In the genomic region with DNA sequence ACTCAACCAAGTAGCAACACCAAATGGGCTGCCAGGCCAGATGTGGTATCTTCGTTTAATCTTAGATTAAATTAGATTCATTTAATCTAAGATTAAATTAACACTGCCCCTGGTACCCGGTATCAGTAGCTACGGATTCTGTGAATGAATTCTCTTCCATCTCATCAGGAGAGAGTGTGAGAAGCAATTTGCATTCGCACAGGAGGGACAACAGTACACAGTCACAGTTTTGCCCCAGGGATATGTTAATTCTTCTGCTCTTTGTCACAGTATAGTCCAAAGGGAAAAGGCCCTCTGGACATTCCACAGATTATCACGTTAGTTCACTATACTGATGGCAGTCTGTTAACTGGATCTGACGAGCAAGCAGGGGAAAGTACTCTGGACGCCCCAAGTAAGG, we compare ENCODE assay signal across 19 cellular contexts. TPM values are rescaled to one million over a fixed set of nuclear protein-coding genes. Genes with fewer than 3 reads are reported as not detected.
A peak's percentile ranks its signal among the peaks of the same experiment; 100 is the strongest.
DNase-seq lines count a peak whose midpoint lies in the region; ATAC-seq and TF ChIP-seq lines count a peak whose summit lies in the region.
"Had no signal": no experiment of that assay in that cellular context is flagged by ENCODE, and none has a peak within 500 bp of the region (broad histone marks: within the 10 kb centered on the region; RNA-seq: fewer than 3 reads in every experiment).

No MANE protein-coding gene starts in this region.

- H3K9ac ChIP-seq in SK-N-SH (no peak overlapping the region), neuronal stem cell (ENCODE audit: low read depth, low read length, poor library complexity) (no peak overlapping the region)
- H3K9ac ChIP-seq: BLaER1 had no signal

- H3K27me3 ChIP-seq in SK-N-SH (ENCODE audit: insufficient read depth): no peaks in the 10 kb centered on the region
- H3K27me3 ChIP-seq in neuronal stem cell (ENCODE audit: control insufficient read depth in 3 of 3, insufficient read depth in 3 of 3, low read depth in 1 of 3, low read length in 3 of 3): peaks cover 0 to 3% (median 0%) of the 10 kb centered on the region in 3 experiments
- no peaks in the 10 kb centered on the region for H3K27me3 ChIP-seq in CD8-positive, alpha-beta T cell (ENCODE audit: insufficient read depth, low read length)
- peaks cover 0 to 28% (median 6%) of the 10 kb centered on the region in 7 donors for H3K27me3 ChIP-seq in heart right ventricle
- no peaks in the 10 kb centered on the region for H3K27me3 ChIP-seq in effector memory CD4-positive, alpha-beta T cell (replicated peaks; ENCODE audit: control insufficient read depth, insufficient read depth, low read length, poor library complexity, severe bottlenecking)

- no peak overlapping the region for H3K4ac ChIP-seq in neuronal stem cell (ENCODE audit: low read length)

- no peaks in the 10 kb centered on the region for H3K79me1 ChIP-seq in neuronal stem cell (ENCODE audit: low read depth, low read length)

- H4K8ac ChIP-seq in neuronal stem cell (ENCODE audit: low read depth, low read length): no peak overlapping the region

- 0 out of 4 replicates have a peak, but pooled peaks of 1 of the 2 experiments have one; percentile 50 for TF ChIP-seq EP300 in SK-N-SH (IDR thresholded peaks at IDR 0.05; ENCODE audit: borderline replicate concordance in 1 of 2, low read depth in 1 of 2, low read length in 1 of 2)

- no peak for TF ChIP-seq CTCF in SK-N-SH (IDR thresholded peaks at IDR 0.05)
- TF ChIP-seq CTCF in CD8-positive, alpha-beta T cell (IDR thresholded peaks at IDR 0.05): no peak
- TF ChIP-seq CTCF in heart right ventricle (IDR thresholded peaks at IDR 0.05): no peak
- TF ChIP-seq CTCF in GM13977 (IDR thresholded peaks at IDR 0.05; ENCODE audit: extremely low read depth, insufficient read depth, missing control alignments): no peak

- no peak overlapping the region for H4K91ac ChIP-seq in neuronal stem cell (ENCODE audit: low read depth, low read length, poor library complexity)

- H3K4me2 ChIP-seq in SK-N-SH (no peak overlapping the region), neuronal stem cell (ENCODE audit: insufficient read depth, low read length, poor library complexity, severe bottlenecking) (no peak overlapping the region)
- H3K4me2 ChIP-seq: BLaER1 had no signal

- H2BK15ac ChIP-seq in neuronal stem cell (ENCODE audit: low read length): no peak overlapping the region

- in situ Hi-C loops in GM13977 (cut with MboI; ENCODE audit: low pct_unique_long_range_greater_than_20kb, low sequenced_read_pairs, unreplicated experiment): no loop called here

- no peak overlapping the region for H3K4me3 Mint-ChIP-seq in CD8-positive, alpha-beta T cell
- H3K4me3 Mint-ChIP-seq: CD4-positive, alpha-beta memory T cell; H9 had no signal

- POLR2A ChIA-PET in SK-N-SH (lab: Yijun Ruan, JAX): no interaction called here
- POLR2A ChIA-PET in CD8-positive, alpha-beta T cell (lab: Charles Lee): no interaction called here

- CTCF ChIA-PET in SK-N-SH (lab: Yijun Ruan, JAX): interaction anchor here (0.9 kb wide), 1 partner anchor 22 kb away, joined by 3 read pairs; no protein-coding TSS in a partner anchor
- CTCF ChIA-PET in CD8-positive, alpha-beta T cell (lab: Charles Lee): no interaction called here

- H2AK5ac ChIP-seq in neuronal stem cell (ENCODE audit: low read depth, low read length): no peak overlapping the region

- H3K36me3 Mint-ChIP-seq in CD8-positive, alpha-beta T cell: no peaks in the 10 kb centered on the region
- H3K36me3 Mint-ChIP-seq: CD14-positive monocyte; CD4-positive, alpha-beta memory T cell had no signal

- no peaks in the 10 kb centered on the region for H3K9me2 ChIP-seq in SK-N-SH

- no peaks in the 10 kb centered on the region for H3K36me3 ChIP-seq in SK-N-SH (replicated peaks in 1 of 2; ENCODE audit: control insufficient read depth in 1 of 2, insufficient read depth in 2 of 2, low read length in 1 of 2)
- no peaks in the 10 kb centered on the region for H3K36me3 ChIP-seq in neuronal stem cell (replicated peaks in 1 of 2; ENCODE audit: control insufficient read depth in 2 of 2, insufficient read depth in 2 of 2, low read length in 2 of 2)
- H3K36me3 ChIP-seq in CD8-positive, alpha-beta T cell (ENCODE audit: insufficient read depth, low read length): no peaks in the 10 kb centered on the region
- H3K36me3 ChIP-seq in heart right ventricle: no peaks in the 10 kb centered on the region
- no peaks in the 10 kb centered on the region for H3K36me3 ChIP-seq in effector memory CD4-positive, alpha-beta T cell (ENCODE audit: control insufficient read depth, insufficient read depth, low read length)
- H3K36me3 ChIP-seq: BLaER1 had no signal

- H4K20me1 ChIP-seq in SK-N-SH (ENCODE audit: insufficient read depth): no peaks in the 10 kb centered on the region

- intact Hi-C loops in CD8-positive, alpha-beta T cell (cut with DNase I, micrococcal nuclease): no loop called here
- intact Hi-C loops in heart right ventricle (cut with DNase I): no loop called here

- peaks cover 5% of the 10 kb centered on the region for H3K9me3 Mint-ChIP-seq in CD8-positive, alpha-beta T cell

- H2BK5ac ChIP-seq in neuronal stem cell (ENCODE audit: low read length): no peak overlapping the region

- no peak overlapping the region for H2BK12ac ChIP-seq in neuronal stem cell (ENCODE audit: low read length)

- peaks cover 4% of the 10 kb centered on the region for H3K27me3 Mint-ChIP-seq in CD8-positive, alpha-beta T cell (ENCODE audit: low read depth)

- H3K27ac ChIP-seq in SK-N-SH (ENCODE audit: low read depth in 2 of 2, low read length in 1 of 2): no peak overlapping the region
- no peak overlapping the region for H3K27ac ChIP-seq in neuronal stem cell (replicated peaks; ENCODE audit: low read length)
- no peak overlapping the region for H3K27ac ChIP-seq in CD8-positive, alpha-beta T cell (ENCODE audit: low read depth, low read length)
- no peak overlapping the region for H3K27ac ChIP-seq in heart right ventricle
- H3K27ac ChIP-seq in effector memory CD4-positive, alpha-beta T cell (ENCODE audit: insufficient read depth, low read length, poor library complexity, severe bottlenecking): no peak overlapping the region
- H3K27ac ChIP-seq: BLaER1 had no signal

- H3F3A ChIP-seq in SK-N-SH (replicated peaks; ENCODE audit: insufficient read depth): no peaks in the 10 kb centered on the region

- peaks cover 0 to 6% of the 10 kb centered on the region in 2 experiments; a peak in 1 of 4 replicates for H3K4me1 ChIP-seq in SK-N-SH (ENCODE audit: control insufficient read depth in 1 of 2, insufficient read depth in 2 of 2, low read depth in 1 of 2, low read length in 1 of 2)
- H3K4me1 ChIP-seq in neuronal stem cell (ENCODE audit: control insufficient read depth in 2 of 2, insufficient read depth in 1 of 2, low read depth in 1 of 2, low read length in 2 of 2): peaks cover 0 to 10% of the 10 kb centered on the region in 2 donors
- no peaks in the 10 kb centered on the region for H3K4me1 ChIP-seq in CD8-positive, alpha-beta T cell (ENCODE audit: insufficient read depth, low read length)
- H3K4me1 ChIP-seq in heart right ventricle: no peaks in the 10 kb centered on the region
- H3K4me1 ChIP-seq in effector memory CD4-positive, alpha-beta T cell (ENCODE audit: control insufficient read depth, insufficient read depth, low read length, poor library complexity, severe bottlenecking): no peaks in the 10 kb centered on the region

- WGBS in SK-N-SH (ENCODE audit: low lambda C conversion rate): 8% methylated on average over 7 of the region's 7 CpGs
- no CpG with 5 or more reads among the region's 7 CpGs for WGBS in neuronal stem cell (ENCODE audit: extremely low coverage in 2 of 2, insufficient read length in 2 of 2, insufficient replicate concordance in 1 of 2), 2 donors
- whole genome bisulfite sequencing in heart right ventricle, 2 donors: 65 to 76% methylated on average over 7 of the region's 7 CpGs

- ATAC-seq in CD8-positive, alpha-beta T cell: no peak
- ATAC-seq in heart right ventricle: no peak
- ATAC-seq: GM12878 had no signal

- no peak overlapping the region for H2BK120ac ChIP-seq in neuronal stem cell (ENCODE audit: low read depth, low read length)

- H2AFZ ChIP-seq in SK-N-SH (ENCODE audit: low read depth) (no peak overlapping the region), neuronal stem cell (ENCODE audit: low read length) (peak overlapping the region; percentile 44)

- no peak overlapping the region for H3K27ac Mint-ChIP-seq in CD8-positive, alpha-beta T cell
- H3K27ac Mint-ChIP-seq: CD14-positive monocyte; CD4-positive, alpha-beta memory T cell; H9 had no signal

- H3K9me3 ChIP-seq in SK-N-SH (peaks cover 7% of the 10 kb centered on the region; the same call in 1 of the 2 replicates), neuronal stem cell (replicated peaks in 1 of 2; ENCODE audit: control insufficient read depth in 2 of 2, insufficient read depth in 1 of 2, low read depth in 1 of 2, low read length in 2 of 2) (no peaks in the 10 kb centered on the region), heart right ventricle (peaks cover 0 to 7% (median 0%) of the 10 kb centered on the region in 11 donors)
- no peaks in the 10 kb centered on the region for H3K9me3 ChIP-seq in CD8-positive, alpha-beta T cell (ENCODE audit: low read length)
- H3K9me3 ChIP-seq in effector memory CD4-positive, alpha-beta T cell (ENCODE audit: control insufficient read depth, low read length): no peaks in the 10 kb centered on the region
- H3K9me3 ChIP-seq: BLaER1 had no signal

- H3K18ac ChIP-seq in neuronal stem cell (ENCODE audit: low read length): no peak overlapping the region

- no peaks in the 10 kb centered on the region for H3K4me1 Mint-ChIP-seq in CD8-positive, alpha-beta T cell (ENCODE audit: low read depth)
- H3K4me1 Mint-ChIP-seq: CD14-positive monocyte; CD4-positive, alpha-beta memory T cell; H9 had no signal

- no peak for TF ChIP-seq RAD21 in SK-N-SH (IDR thresholded peaks at IDR 0.05; ENCODE audit: low read length)

- DNase-seq in EH (ENCODE audit: low read depth): peak; percentile 11
- DNase-seq in NCI-H526 (lab: John Stamatoyannopoulos, UW): peak; percentile 22 to 54
- DNase-seq in SK-N-SH: peak; percentile 63
- DNase-seq in neuronal stem cell (ENCODE audit: low spot score): no peak
- no peak for DNase-seq in CD8-positive, alpha-beta T cell
- DNase-seq in heart right ventricle: no peak
- DNase-seq in GM13977 (ENCODE audit: low spot score): no peak
- DNase-seq in effector memory CD4-positive, alpha-beta T cell: no peak
- DNase-seq: 8988T; CD4-positive, alpha-beta memory T cell; COR-L47; GF-D8; H9 had no signal

- H3K4me3 ChIP-seq in SK-N-SH (ENCODE audit: low read depth in 2 of 2, low read length in 1 of 2) (no peak overlapping the region), neuronal stem cell (ENCODE audit: low read length in 2 of 2) (no peak overlapping the region), heart right ventricle (no peak overlapping the region)
- no peak overlapping the region for H3K4me3 ChIP-seq in CD8-positive, alpha-beta T cell (ENCODE audit: low read depth, low read length)
- H3K4me3 ChIP-seq in effector memory CD4-positive, alpha-beta T cell (ENCODE audit: insufficient read depth, low read depth, low read length, poor library complexity, severe bottlenecking): no peak overlapping the region
- H3K4me3 ChIP-seq: BLaER1, GM12878 had no signal

- no peaks in the 10 kb centered on the region for H3K79me2 ChIP-seq in SK-N-SH (ENCODE audit: insufficient read depth)

- no peak overlapping the region for H3K23ac ChIP-seq in neuronal stem cell (ENCODE audit: low read depth, low read length, poor library complexity)

- no peak overlapping the region for H3K14ac ChIP-seq in neuronal stem cell (ENCODE audit: low read length)

RNA-seq across cellular contexts. Expression of a gene that starts 22.9 kb away (rescaled TPM):
- not detected in 2 replicates for polyA plus RNA-seq in SK-N-SH (2012; rRNA removed)
- not detected in 2 replicates for polyA plus RNA-seq in SK-N-SH (2012; cell fraction: cytosol; rRNA removed)
- polyA plus RNA-seq in SK-N-SH (2012; cell fraction: nucleus; rRNA removed): not detected in 2 replicates
- polyA plus RNA-seq in neuronal stem cell (2013, experiment 1 of 2): 0.07 TPM
- 0.06 TPM for polyA plus RNA-seq in neuronal stem cell (2013, experiment 2 of 2)
- total RNA-seq in CD8-positive, alpha-beta T cell: not detected
- total RNA-seq in heart right ventricle: 1 to 10 TPM in 1 of 10 donors, under 1 TPM in 5, not detected in 4; 0.15 to 2.7 (median 0.29) TPM
- under 1 TPM; 0.16 to 0.22 TPM for polyA plus RNA-seq in heart right ventricle
- total RNA-seq: A673, GM12878 had no signal
- polyA plus RNA-seq: AG04450, GM12878 had no signal

RNA-seq across cellular contexts. Expression of a gene that starts 54.2 kb away (rescaled TPM):
- polyA plus RNA-seq in SK-N-SH (2012; rRNA removed): 0.03 and 0.06 TPM in 2 replicates
- polyA plus RNA-seq in SK-N-SH (2012; cell fraction: cytosol; rRNA removed): 0.05 TPM in 1 of 2 replicates, not detected in the other
- 0.09 and 0.20 TPM in 2 replicates for polyA plus RNA-seq in SK-N-SH (2012; cell fraction: nucleus; rRNA removed)
- not detected for polyA plus RNA-seq in neuronal stem cell (2013, experiment 1 of 2)
- not detected for polyA plus RNA-seq in neuronal stem cell (2013, experiment 2 of 2)
- total RNA-seq in CD8-positive, alpha-beta T cell: 10 to 100 TPM; 38.2 to 40.2 TPM
- 10 to 100 TPM; 15.1 to 56.2 (median 31.1) TPM for total RNA-seq in heart right ventricle
- polyA plus RNA-seq in heart right ventricle: 10 to 100 TPM in 1 of 2 donors, 1 to 10 TPM in 1; 2.6 to 73.4 TPM
- total RNA-seq: A673, H1, H9 had no signal
- polyA plus RNA-seq: AG04450, H1 had no signal

RNA-seq across cellular contexts. Expression of a gene that starts 54.3 kb away (rescaled TPM):
- polyA plus RNA-seq in SK-N-SH (2012; rRNA removed) (0.12 and 0.18 TPM in 2 replicates), heart right ventricle (10 to 100 TPM in 1 of 2 donors, 1 to 10 TPM in 1; 2.3 to 47.5 TPM)
- 0.13 and 0.17 TPM in 2 replicates for polyA plus RNA-seq in SK-N-SH (2012; cell fraction: cytosol; rRNA removed)
- 0.75 and 1.2 TPM in 2 replicates for polyA plus RNA-seq in SK-N-SH (2012; cell fraction: nucleus; rRNA removed)
- not detected for polyA plus RNA-seq in neuronal stem cell (2013, experiment 1 of 2)
- 0.01 TPM for polyA plus RNA-seq in neuronal stem cell (2013, experiment 2 of 2)
- total RNA-seq in CD8-positive, alpha-beta T cell: 100 to 1,000 TPM; 145 to 147 TPM
- 10 to 100 TPM; 16.0 to 26.9 (median 23.3) TPM for total RNA-seq in heart right ventricle
- total RNA-seq: A673, GM12878, H1, H9 had no signal
- polyA plus RNA-seq: H1 had no signal

Comparison
In these comparisons a context has a peak if more than half of its experiments do, and no peak if none do; other contexts are left out.
1. DNase-seq: peak in EH (single experiment), NCI-H526 (2 of 2) and SK-N-SH (single experiment); none in neuronal stem cell (single experiment), CD8-positive, alpha-beta T cell (0 of 7), heart right ventricle (0 of 2), GM13977 (single experiment) and effector memory CD4-positive, alpha-beta T cell (0 of 3).
2. RNA of a gene that starts 54.3 kb away (total RNA-seq): 145 to 147 TPM in CD8-positive, alpha-beta T cell; 16.0 to 26.9 TPM in heart right ventricle; every median in the first group is over 4 times any median in the second.